In the genomic region with DNA sequence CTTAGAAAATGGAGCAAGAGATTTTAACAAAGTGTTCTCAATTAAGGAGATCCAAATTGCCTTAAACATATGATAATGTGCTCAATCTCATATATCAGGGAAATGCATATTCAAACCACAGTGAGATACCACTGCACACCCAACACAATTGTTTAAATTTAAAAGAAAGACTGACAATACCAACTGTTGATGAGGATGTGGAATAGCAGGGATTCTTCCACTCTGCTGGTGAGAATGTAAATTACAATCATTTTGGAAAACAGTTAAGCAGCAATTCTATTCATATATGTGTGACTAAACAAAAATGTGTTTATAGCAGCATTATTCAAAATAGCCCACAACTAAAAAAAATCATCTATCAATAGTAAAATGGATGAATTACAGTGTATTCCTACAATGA, we compare ENCODE assay signal across 13 cellular contexts.
DNase-seq lines count a peak whose midpoint lies in the region; ATAC-seq, FAIRE-seq and TF ChIP-seq lines count a peak whose summit lies in the region.
"Had no signal": no experiment of that assay in that cellular context is flagged by ENCODE, and none has a peak within 500 bp of the region (broad histone marks: within the 10 kb centered on the region; RNA-seq: fewer than 3 reads in every experiment).

No MANE protein-coding gene starts in this region.

- no peaks in the 10 kb centered on the region for H4K20me1 ChIP-seq in HepG2 (ENCODE audit: insufficient read depth, low read length)

- H3K27ac Mint-ChIP-seq in activated T-cell treated with anti-CD3 and anti-CD28 coated beads, Interleukin-2, amount 50 U/mL, for 24 hours = no peak overlapping the region
- H3K27ac Mint-ChIP-seq: activated naive CD4-positive, alpha-beta T cell treated with anti-CD3 and anti-CD28 coated beads, Interleukin-2, amount 50 U/mL, for 24 hours had no signal

- H3K4me3 Mint-ChIP-seq in activated T-cell treated with anti-CD3 and anti-CD28 coated beads, Interleukin-2, amount 50 U/mL, for 24 hours = no peak overlapping the region
- H3K4me3 Mint-ChIP-seq: activated naive CD4-positive, alpha-beta T cell treated with anti-CD3 and anti-CD28 coated beads, Interleukin-2, amount 50 U/mL, for 24 hours had no signal

- CTCF ChIA-PET in HepG2 (lab: Yijun Ruan, JAX; ENCODE audit: low intra/inter-chr PET ratio, low total read pairs) = no interaction called here
- CTCF ChIA-PET in GM10248 (lab: Yijun Ruan, JAX) = no interaction called here

- DNase-seq in AG09319 (ENCODE audit: extremely low read depth, low read depth) (no peak), HT-29 (ENCODE audit: low spot score) (peak; percentile 47), amniotic epithelial cell (ENCODE audit: low read depth) (peak; percentile 24), HepG2 (ENCODE audit: low spot score) (peak; percentile 6), WERI-Rb-1 (no peak), GM10248 (ENCODE audit: extremely low spot score) (no peak)
- DNase-seq in activated T-cell treated with anti-CD3 and anti-CD28 coated beads, Interleukin-2, amount 50 U/mL, for 24 hours = no peak
- DNase-seq: COR-L47, H7, NCI-H1436 treated with DMSO at 0.1 percent for 48 hours, retina had no signal

- in situ Hi-C loops in HepG2 (cut with HindIII; ENCODE audit: extremely low pct_ligation_motif_present, low pct_unique_long_range_greater_than_20kb) = no loop called here

- BruUV-seq in HepG2 (replicated peaks; lab: Mats Ljungman, UMichigan) = no TSS peak

- FAIRE-seq in HepG2 (lab: Jason Lieb, UNC) = no peak

- peak; percentile 52; the same call in 1 of the 3 replicates for ATAC-seq in HepG2
- ATAC-seq in GM18868 (IDR thresholded peaks at IDR 0.05; ENCODE audit: unreplicated experiment) = no peak

- H3K27me3 Mint-ChIP-seq in activated T-cell treated with anti-CD3 and anti-CD28 coated beads, Interleukin-2, amount 50 U/mL, for 24 hours = peaks cover 10% of the 10 kb centered on the region

- H3K27me3 ChIP-seq in HepG2 (ENCODE audit: control insufficient read depth in 1 of 2, insufficient read depth in 2 of 2, low read length in 2 of 2) = no peaks in the 10 kb centered on the region
- H3K27me3 ChIP-seq in WERI-Rb-1 (ENCODE audit: insufficient read depth, low read depth, severe bottlenecking) = no peaks in the 10 kb centered on the region

- no peaks in the 10 kb centered on the region for H3K79me2 ChIP-seq in HepG2 (ENCODE audit: insufficient read depth, low read length)

- H3K9me3 ChIP-seq in HepG2 (ENCODE audit: low read length) (no peaks in the 10 kb centered on the region), WERI-Rb-1 (ENCODE audit: severe bottlenecking) (no peaks in the 10 kb centered on the region)

- no peak for TF ChIP-seq EP300 in HepG2 (IDR thresholded peaks at IDR 0.05; ENCODE audit: low read depth in 2 of 2, low read length in 2 of 2)
- no peak for TF ChIP-seq EP300 in HepG2 (CRISPR knock-in tag; IDR thresholded peaks at IDR 0.05; ENCODE audit: borderline replicate concordance)

- H3K4me2 ChIP-seq in HepG2 (ENCODE audit: low read depth, low read length) = no peak overlapping the region

- TF ChIP-seq RAD21 in HepG2 (CRISPR knock-in tag; IDR thresholded peaks at IDR 0.05) = no peak

- H2AFZ ChIP-seq in HepG2 (ENCODE audit: low read length) = no peak overlapping the region

- no peak overlapping the region for H3K4me3 ChIP-seq in HepG2 (replicated peaks in 1 of 3; ENCODE audit: insufficient read depth in 1 of 3, low read depth in 2 of 3, low read length in 3 of 3)
- no peak overlapping the region for H3K4me3 ChIP-seq in WERI-Rb-1 (ENCODE audit: low read depth, low read length)

- H3K27ac ChIP-seq in HepG2 (ENCODE audit: extremely low read length, insufficient read depth, low read length) (no peak overlapping the region), WERI-Rb-1 (no peak overlapping the region)

- POLR2A ChIA-PET in HepG2 (lab: Yijun Ruan, JAX) = no interaction called here
- POLR2A ChIA-PET in GM10248 (lab: Yijun Ruan, JAX) = no interaction called here

- no peaks in the 10 kb centered on the region; a peak in 1 of 5 replicates for H3K36me3 ChIP-seq in HepG2 (replicated peaks in 1 of 2; ENCODE audit: control insufficient read depth in 1 of 2, insufficient read depth in 2 of 2, low read length in 2 of 2)
- H3K36me3 ChIP-seq in WERI-Rb-1 = no peaks in the 10 kb centered on the region

- no peaks in the 10 kb centered on the region for H3K36me3 Mint-ChIP-seq in activated T-cell treated with anti-CD3 and anti-CD28 coated beads, Interleukin-2, amount 50 U/mL, for 24 hours (ENCODE audit: low read depth)
- H3K36me3 Mint-ChIP-seq: activated naive CD4-positive, alpha-beta T cell treated with anti-CD3 and anti-CD28 coated beads, Interleukin-2, amount 50 U/mL, for 24 hours had no signal

- H3K4me1 ChIP-seq in HepG2 (ENCODE audit: insufficient read depth, low read length) = no peaks in the 10 kb centered on the region

- TF ChIP-seq CTCF in AG09319 (IDR thresholded peaks at IDR 0.05; ENCODE audit: low read depth, low read length) (peak; percentile 10), HepG2 (CRISPR knock-in tag; IDR thresholded peaks at IDR 0.05) (no peak), WERI-Rb-1 (IDR thresholded peaks at IDR 0.05; ENCODE audit: low read depth, low read length) (no peak), GM10248 (IDR thresholded peaks at IDR 0.05; ENCODE audit: control extremely low read depth, extremely low read depth, low read depth, missing control alignments) (no peak)

- no peak for TF ChIP-seq POLR2A in HepG2 (IDR thresholded peaks at IDR 0.05; ENCODE audit: insufficient read depth in 1 of 2, low read depth in 2 of 2, low read length in 2 of 2)

- intact Hi-C loops in HepG2 (cut with micrococcal nuclease; ENCODE audit: unreplicated experiment) = loop anchor here (1.0 kb wide), 1 partner anchor 235 kb away; no protein-coding TSS in a partner anchor

- peaks cover 3% of the 10 kb centered on the region for H3K9me3 Mint-ChIP-seq in activated T-cell treated with anti-CD3 and anti-CD28 coated beads, Interleukin-2, amount 50 U/mL, for 24 hours
- H3K9me3 Mint-ChIP-seq: activated naive CD4-positive, alpha-beta T cell treated with anti-CD3 and anti-CD28 coated beads, Interleukin-2, amount 50 U/mL, for 24 hours had no signal

- H3K4me1 Mint-ChIP-seq in activated T-cell treated with anti-CD3 and anti-CD28 coated beads, Interleukin-2, amount 50 U/mL, for 24 hours (ENCODE audit: low read depth) = no peaks in the 10 kb centered on the region
- H3K4me1 Mint-ChIP-seq: activated naive CD4-positive, alpha-beta T cell treated with anti-CD3 and anti-CD28 coated beads, Interleukin-2, amount 50 U/mL, for 24 hours had no signal

- no peak overlapping the region for H3K9ac ChIP-seq in HepG2 (ENCODE audit: insufficient read depth, low read depth, low read length)

TF ChIP-seq in HepG2, 621 proteins besides CTCF, POLR2A, EP300 and RAD21:
- TF ChIP-seq, protein P1, sequence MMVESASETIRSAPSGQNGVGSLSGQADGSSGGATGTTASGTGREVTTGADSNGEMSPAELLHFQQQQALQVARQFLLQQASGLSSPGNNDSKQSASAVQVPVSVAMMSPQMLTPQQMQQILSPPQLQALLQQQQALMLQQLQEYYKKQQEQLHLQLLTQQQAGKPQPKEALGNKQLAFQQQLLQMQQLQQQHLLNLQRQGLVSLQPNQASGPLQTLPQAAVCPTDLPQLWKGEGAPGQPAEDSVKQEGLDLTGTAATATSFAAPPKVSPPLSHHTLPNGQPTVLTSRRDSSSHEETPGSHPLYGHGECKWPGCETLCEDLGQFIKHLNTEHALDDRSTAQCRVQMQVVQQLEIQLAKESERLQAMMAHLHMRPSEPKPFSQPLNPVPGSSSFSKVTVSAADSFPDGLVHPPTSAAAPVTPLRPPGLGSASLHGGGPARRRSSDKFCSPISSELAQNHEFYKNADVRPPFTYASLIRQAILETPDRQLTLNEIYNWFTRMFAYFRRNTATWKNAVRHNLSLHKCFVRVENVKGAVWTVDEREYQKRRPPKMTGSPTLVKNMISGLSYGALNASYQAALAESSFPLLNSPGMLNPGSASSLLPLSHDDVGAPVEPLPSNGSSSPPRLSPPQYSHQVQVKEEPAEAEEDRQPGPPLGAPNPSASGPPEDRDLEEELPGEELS (CRISPR knock-in tag; IDR thresholded peaks at IDR 0.05) = no peak
- TF ChIP-seq ZNF672 (CRISPR knock-in tag; IDR thresholded peaks at IDR 0.05) = no peak
- no peak for TF ChIP-seq SUZ12 (IDR thresholded peaks at IDR 0.05; ENCODE audit: low read depth, low read length)
- TF ChIP-seq, protein P2, sequence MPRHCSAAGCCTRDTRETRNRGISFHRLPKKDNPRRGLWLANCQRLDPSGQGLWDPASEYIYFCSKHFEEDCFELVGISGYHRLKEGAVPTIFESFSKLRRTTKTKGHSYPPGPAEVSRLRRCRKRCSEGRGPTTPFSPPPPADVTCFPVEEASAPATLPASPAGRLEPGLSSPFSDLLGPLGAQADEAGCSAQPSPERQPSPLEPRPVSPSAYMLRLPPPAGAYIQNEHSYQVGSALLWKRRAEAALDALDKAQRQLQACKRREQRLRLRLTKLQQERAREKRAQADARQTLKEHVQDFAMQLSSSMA (CRISPR knock-in tag; IDR thresholded peaks at IDR 0.05) = no peak
- no peak for TF ChIP-seq ZFP36 (IDR thresholded peaks at IDR 0.05; ENCODE audit: borderline replicate concordance, low read depth, low read length, partially characterized antibody)
- peak; percentile 12; the same call in 1 of the 2 replicates for TF ChIP-seq STAG1 (CRISPR knock-in tag; IDR thresholded peaks at IDR 0.05)

Comparison
In these comparisons a context has a peak if more than half of its experiments do, and no peak if none do; other contexts are left out.
1. DNase-seq: peak in HT-29 (single experiment), amniotic epithelial cell (single experiment) and HepG2 (single experiment); none in AG09319 (single experiment), WERI-Rb-1 (single experiment), activated T-cell treated with anti-CD3 and anti-CD28 coated beads, Interleukin-2, amount 50 U/mL, for 24 hours (single experiment) and GM10248 (single experiment).